In genomic region chr16:50696126-50696525, GRCh38 we compare ENCODE assay signal across 12 cellular contexts. TPM values are rescaled to one million over a fixed set of nuclear protein-coding genes. Genes with fewer than 3 reads are reported as not detected.
DNase-seq lines count a peak whose midpoint lies in the region; ATAC-seq, FAIRE-seq and TF ChIP-seq lines count a peak whose summit lies in the region.
"Had no signal": no experiment of that assay in that cellular context is flagged by ENCODE, and none has a peak within 500 bp of the region (broad histone marks: within the 10 kb centered on the region; RNA-seq: fewer than 3 reads in every experiment).

No MANE protein-coding gene starts in this region.

- no peak for TF ChIP-seq POLR2A in HCT116 (IDR thresholded peaks at IDR 0.05; ENCODE audit: borderline replicate concordance, extremely low read depth, insufficient read depth, insufficient read length)
- TF ChIP-seq POLR2A in gastrocnemius medialis (IDR thresholded peaks at IDR 0.05) = no peak

- no peak for FAIRE-seq in GM19239 (lab: Jason Lieb, UNC)
- no peak for FAIRE-seq in kidney (lab: Jason Lieb, UNC)
- FAIRE-seq: TTC549 had no signal

- TF ChIP-seq RAD21 in HCT116 (IDR thresholded peaks at IDR 0.05; ENCODE audit: low read depth) = no peak

- CTCF ChIA-PET in HCT116 (lab: Charles Lee) = interaction anchor here (0.6 to 1.0 kb wide), 3 partner anchors 31 to 110 kb away, joined by 3 to 7 read pairs (median 3); no protein-coding TSS in a partner anchor

- peaks cover 55% of the 10 kb centered on the region for H3K4me1 Mint-ChIP-seq in T-helper 1 cell treated with Interleukin-12 subunit alpha and Interleukin-12 subunit beta and Interleukin-4 antibody, amounts not matched to agents 30 μg/mL and 1 μg/mL, for 36 hours (ENCODE audit: low read depth)

- H3K4me2 ChIP-seq in HCT116 (ENCODE audit: low read length) = peak overlapping the region; percentile 70

- RAD21 ChIA-PET in HCT116 (lab: Charles Lee; ENCODE audit: low non-redundant PET in 1 of 2, low total read pairs in 2 of 2, uncharacterized antibody in 2 of 2, unreplicated experiment in 2 of 2) = interaction anchor here in 1 of 2 experiments (0.8 kb wide), 1 partner anchor 110 kb away, joined by 3 read pairs; no protein-coding TSS in a partner anchor

- no peaks in the 10 kb centered on the region for H3K79me2 ChIP-seq in HCT116 (ENCODE audit: insufficient read depth, low read length)

- H3K36me3 Mint-ChIP-seq in T-helper 1 cell treated with Interleukin-12 subunit alpha and Interleukin-12 subunit beta and Interleukin-4 antibody, amounts not matched to agents 30 μg/mL and 1 μg/mL, for 36 hours (ENCODE audit: low read depth) = peaks cover 18% of the 10 kb centered on the region

- H3K27me3 Mint-ChIP-seq in T-helper 1 cell treated with Interleukin-12 subunit alpha and Interleukin-12 subunit beta and Interleukin-4 antibody, amounts not matched to agents 30 μg/mL and 1 μg/mL, for 36 hours (ENCODE audit: low read depth) = peaks cover 14% of the 10 kb centered on the region

- no peak for TF ChIP-seq CTCF in HCT116 (IDR thresholded peaks at IDR 0.05 in 2 of 3, conservative IDR thresholded peaks at IDR 0.05 in 1 of 3; ENCODE audit: borderline replicate concordance in 1 of 3, insufficient read depth in 1 of 3, low read depth in 2 of 3, low read length in 2 of 3)
- no peak for TF ChIP-seq CTCF in ascending aorta (IDR thresholded peaks at IDR 0.05)
- no peak for TF ChIP-seq CTCF in gastrocnemius medialis (IDR thresholded peaks at IDR 0.05 in 4 of 5, conservative IDR thresholded peaks at IDR 0.05 in 1 of 5)
- TF ChIP-seq CTCF in kidney (IDR thresholded peaks at IDR 0.05; ENCODE audit: borderline replicate concordance, extremely low read depth, insufficient read depth) = no peak

- ATAC-seq in HCT116 (no peak), gastrocnemius medialis (no peak), HG03457 (IDR thresholded peaks at IDR 0.05; ENCODE audit: unreplicated experiment) (no peak)

- H3K27me3 ChIP-seq in HCT116 (ENCODE audit: insufficient read depth, low read length) (no peaks in the 10 kb centered on the region), ascending aorta (no peaks in the 10 kb centered on the region), gastrocnemius medialis (no peaks in the 10 kb centered on the region)

- BruUV-seq in HCT116 (replicated peaks; lab: Mats Ljungman, UMichigan) = no TSS peak

- H3K9me3 ChIP-seq in HCT116 (ENCODE audit: control insufficient read depth in 1 of 2, insufficient read depth in 1 of 2, low read depth in 1 of 2, low read length in 2 of 2) = no peaks in the 10 kb centered on the region
- H3K9me3 ChIP-seq in ascending aorta = no peaks in the 10 kb centered on the region
- H3K9me3 ChIP-seq in gastrocnemius medialis = no peaks in the 10 kb centered on the region
- H3K9me3 ChIP-seq in kidney (ENCODE audit: control insufficient read depth in 1 of 2, low read length in 2 of 2) = no peaks in the 10 kb centered on the region

- peaks cover under 1% of the 10 kb centered on the region for H3K9me3 Mint-ChIP-seq in T-helper 1 cell treated with Interleukin-12 subunit alpha and Interleukin-12 subunit beta and Interleukin-4 antibody, amounts not matched to agents 30 μg/mL and 1 μg/mL, for 36 hours
- H3K9me3 Mint-ChIP-seq: H9 had no signal

- POLR2A ChIA-PET in HCT116 (lab: Charles Lee) = no interaction called here

- H2AFZ ChIP-seq in HCT116 (ENCODE audit: low read depth, low read length, poor library complexity, severe bottlenecking) = no peak overlapping the region

- H3K9ac ChIP-seq in HCT116 (ENCODE audit: low read length) = peak overlapping the region; percentile 31
- H3K9ac ChIP-seq in kidney (ENCODE audit: low read length in 2 of 2) = no peak overlapping the region

- H3K27ac ChIP-seq in HCT116 (ENCODE audit: low read depth, low read length) = no peak overlapping the region
- peak overlapping the region; percentile 47 to 50 for H3K27ac ChIP-seq in ascending aorta
- peak overlapping the region; percentile 81 to 87 (median 85) for H3K27ac ChIP-seq in gastrocnemius medialis
- H3K27ac ChIP-seq in kidney (ENCODE audit: low read depth in 2 of 2, low read length in 2 of 2) = peak overlapping the region in 1 of 2 donors; percentile 9
- H3K27ac ChIP-seq: 22Rv1 had no signal

- in situ Hi-C loops in gastrocnemius medialis (cut with MboI; ENCODE audit: low sequenced_read_pairs in 4 of 4) = loop anchor here in 1 of 4 donors (5.0 kb wide), 1 partner anchor 51 kb away; no protein-coding TSS in a partner anchor

- H3K27ac Mint-ChIP-seq in T-helper 1 cell treated with Interleukin-12 subunit alpha and Interleukin-12 subunit beta and Interleukin-4 antibody, amounts not matched to agents 30 μg/mL and 1 μg/mL, for 36 hours = peak overlapping the region; percentile 66
- H3K27ac Mint-ChIP-seq: H9 had no signal

- H3K36me3 ChIP-seq in HCT116 (ENCODE audit: control insufficient read depth in 1 of 2, insufficient read depth in 2 of 2, low read length in 2 of 2) (no peaks in the 10 kb centered on the region), ascending aorta (no peaks in the 10 kb centered on the region), gastrocnemius medialis (no peaks in the 10 kb centered on the region), kidney (ENCODE audit: control insufficient read depth in 1 of 2, insufficient read depth in 2 of 2, low read length in 2 of 2) (no peaks in the 10 kb centered on the region)

- intact Hi-C loops in HCT116 (cut with micrococcal nuclease) (no loop called here), ascending aorta (cut with DNase I) (loop anchor here (2.0 kb wide), 1 partner anchor 45 kb away; no protein-coding TSS in a partner anchor), gastrocnemius medialis (cut with DNase I; ENCODE audit: low total_unique reads) (no loop called here), kidney (cut with DNase I) (no loop called here)

- peak overlapping the region; percentile 22 for H3K4me3 Mint-ChIP-seq in T-helper 1 cell treated with Interleukin-12 subunit alpha and Interleukin-12 subunit beta and Interleukin-4 antibody, amounts not matched to agents 30 μg/mL and 1 μg/mL, for 36 hours
- H3K4me3 Mint-ChIP-seq: H9 had no signal

- no peaks in the 10 kb centered on the region for H4K20me1 ChIP-seq in HCT116 (ENCODE audit: insufficient read depth)

- H3K4me1 ChIP-seq in HCT116 (ENCODE audit: control insufficient read depth in 1 of 2, insufficient read depth in 2 of 2, low read length in 2 of 2) (peaks cover 18 to 34% of the 10 kb centered on the region in 2 experiments), ascending aorta (peaks cover 3 to 20% of the 10 kb centered on the region in 2 donors), gastrocnemius medialis (peaks cover 37 to 46% of the 10 kb centered on the region in 2 donors), kidney (ENCODE audit: control insufficient read depth in 1 of 2, insufficient read depth in 1 of 2, low read depth in 1 of 2, low read length in 2 of 2) (peaks cover 0 to 8% of the 10 kb centered on the region in 2 donors)

- no peak for DNase-seq in T-helper 1 cell
- no peak for DNase-seq in HCT116 (ENCODE audit: low read depth, low spot score)
- no peak for DNase-seq in ascending aorta (ENCODE audit: low spot score in 2 of 2)
- no peak for DNase-seq in gastrocnemius medialis
- no peak for DNase-seq in GM19239 (ENCODE audit: insufficient read length, low spot score)
- DNase-seq in kidney = no peak
- DNase-seq: H9, NCI-H510A had no signal

- H3K9me2 ChIP-seq in HCT116 (ENCODE audit: insufficient read depth) = no peaks in the 10 kb centered on the region

- H3K4me3 ChIP-seq in HCT116 (replicated peaks in 1 of 2; ENCODE audit: low read depth in 1 of 2, low read length in 2 of 2) (peak overlapping the region in 1 of 2 experiments; percentile 12; a peak in 1 of 4 replicates), ascending aorta (no peak overlapping the region), gastrocnemius medialis (no peak overlapping the region), kidney (ENCODE audit: low read length in 2 of 2) (no peak overlapping the region)

TF ChIP-seq in HCT116, 20 proteins besides CTCF, POLR2A, EP300 and RAD21:
- TF ChIP-seq ZFX (IDR thresholded peaks at IDR 0.05) (no peak), EZH2 (IDR thresholded peaks at IDR 0.05) (no peak), SRF (IDR thresholded peaks at IDR 0.05; ENCODE audit: low read depth) (no peak), CBX3 (IDR thresholded peaks at IDR 0.05; ENCODE audit: low read depth) (no peak), FOSL1 (IDR thresholded peaks at IDR 0.05; ENCODE audit: low read depth) (no peak), JUND (IDR thresholded peaks at IDR 0.05) (no peak)

RNA-seq across cellular contexts. Expression of gene NOD2, which starts 2.7 kb away (rescaled TPM):
- total RNA-seq in HCT116 (2021; ENCODE audit: unreplicated experiment) = 5.4 TPM
- polyA plus RNA-seq in HCT116 (2012) = 5.4 and 5.6 TPM in 2 replicates
- total RNA-seq in ascending aorta = 3.8 TPM
- 1 to 10 TPM in 3 of 4 donors, under 1 TPM in 1; 0.27 to 2.1 (median 1.7) TPM for total RNA-seq in gastrocnemius medialis
- 3.6 TPM for total RNA-seq in kidney
- polyA plus RNA-seq in kidney (ENCODE audit: insufficient read depth, low read depth, low replicate concordance) = 0.22 TPM

RNA-seq across cellular contexts. Expression of gene SNX20, which starts 15.0 kb away (rescaled TPM):
- total RNA-seq in HCT116 (2021; ENCODE audit: unreplicated experiment) (0.07 TPM), ascending aorta (3.2 TPM), gastrocnemius medialis (1 to 10 TPM in 3 of 4 donors, under 1 TPM in 1; 0.17 to 4.0 (median 1.9) TPM), kidney (6.2 TPM)
- not detected in 2 replicates for polyA plus RNA-seq in HCT116 (2012)
- 0.67 TPM for polyA plus RNA-seq in kidney (ENCODE audit: insufficient read depth, low read depth, low replicate concordance)
- total RNA-seq: H9 had no signal

RNA-seq across cellular contexts. Expression of gene CYLD, which starts 45.8 kb away (rescaled TPM):
- total RNA-seq in HCT116 (2021; ENCODE audit: unreplicated experiment) (11.9 TPM), ascending aorta (33.2 TPM), gastrocnemius medialis (100 to 1,000 TPM in 3 of 4 donors, 10 to 100 TPM in 1; 49.2 to 177 (median 135) TPM), kidney (48.0 TPM)
- 3.1 and 3.6 TPM in 2 replicates for polyA plus RNA-seq in HCT116 (2012)
- 8.9 TPM for polyA plus RNA-seq in kidney (ENCODE audit: insufficient read depth, low read depth, low replicate concordance)
